ENCODE assay signal across 8 cellular contexts in the genomic region with DNA sequence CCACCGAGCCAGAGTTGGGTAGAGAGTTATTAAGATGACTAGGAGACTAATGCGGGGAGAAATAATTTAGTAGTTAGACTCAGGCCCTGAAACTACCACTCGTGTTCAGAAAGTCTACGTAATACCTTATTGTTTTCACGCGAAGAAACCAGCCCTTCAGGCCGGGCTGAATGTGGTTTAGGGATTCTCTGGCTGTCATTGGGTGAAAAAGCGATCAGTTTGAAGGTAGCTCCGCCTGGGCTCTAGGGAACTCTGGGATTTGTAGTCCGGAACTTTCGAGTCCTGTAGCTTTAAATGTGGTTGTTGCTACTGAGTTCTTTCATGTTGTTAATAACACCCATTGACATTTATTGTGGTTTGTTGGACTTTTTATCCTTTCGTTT. TPM values are rescaled to one million over a fixed set of nuclear protein-coding genes. Genes with fewer than 3 reads are reported as not detected.
DNase-seq lines count a peak whose midpoint lies in the region; ATAC-seq and TF ChIP-seq lines count a peak whose summit lies in the region.

No MANE protein-coding gene starts in this region.

- peak overlapping the region; percentile 81 for H3K4me2 ChIP-seq in KMS-11

- peak overlapping the region; percentile 72 for H2AFZ ChIP-seq in KMS-11 (ENCODE audit: low read depth)

- H3K27me3 ChIP-seq in KMS-11 (ENCODE audit: insufficient read depth, low read depth), result no peaks in the 10 kb centered on the region

- TF ChIP-seq CTCF in KMS-11 (conservative IDR thresholded peaks at IDR 0.05; ENCODE audit: low read depth, low read length) (no peak), fibroblast of the aortic adventitia (IDR thresholded peaks at IDR 0.05; ENCODE audit: insufficient read depth, low read length) (no peak)

- peak overlapping the region; percentile 82 for H3K4me3 Mint-ChIP-seq in activated T-helper 17 cell treated with anti-CD3 and anti-CD28 coated beads, Interleukin-2, amount 50 U/mL, for 72 hours
- peak overlapping the region; percentile 89 for H3K4me3 Mint-ChIP-seq in natural killer cell treated with Interleukin-12 subunit alpha and Interleukin-12 subunit beta and Interleukin-15 and Interleukin-18, amount 100 ng/mL, for 72 hours

- H3K36me3 ChIP-seq in KMS-11 (ENCODE audit: insufficient read depth), result no peaks in the 10 kb centered on the region

- peaks cover 8% of the 10 kb centered on the region for H3K4me1 ChIP-seq in KMS-11 (ENCODE audit: low read depth, poor library complexity, severe bottlenecking)

- H3K79me2 ChIP-seq in KMS-11 (ENCODE audit: insufficient read depth, low read depth), result peaks cover 9% of the 10 kb centered on the region; the same call in 1 of the 2 replicates

- H4K20me1 ChIP-seq in KMS-11 (ENCODE audit: insufficient read depth), result no peaks in the 10 kb centered on the region

- H3K27me3 Mint-ChIP-seq in activated T-helper 17 cell treated with anti-CD3 and anti-CD28 coated beads, Interleukin-2, amount 50 U/mL, for 72 hours, result no peaks in the 10 kb centered on the region
- H3K27me3 Mint-ChIP-seq in natural killer cell treated with Interleukin-12 subunit alpha and Interleukin-12 subunit beta and Interleukin-15 and Interleukin-18, amount 100 ng/mL, for 72 hours, result no peaks in the 10 kb centered on the region

- peak overlapping the region; percentile 90 for H3K27ac Mint-ChIP-seq in activated T-helper 17 cell treated with anti-CD3 and anti-CD28 coated beads, Interleukin-2, amount 50 U/mL, for 72 hours
- peak overlapping the region; percentile 89 to 97 for H3K27ac Mint-ChIP-seq in natural killer cell treated with Interleukin-12 subunit alpha and Interleukin-12 subunit beta and Interleukin-15 and Interleukin-18, amount 100 ng/mL, for 72 hours

- H3K4me3 ChIP-seq in KMS-11 (IDR thresholded peaks at IDR 0.05; ENCODE audit: insufficient read depth, low read depth, low read length) (no peak overlapping the region), fibroblast of the aortic adventitia (ENCODE audit: low read depth, low read length) (peak overlapping the region; percentile 76)

- peak overlapping the region; percentile 78 for H3K9ac ChIP-seq in KMS-11

- peaks cover 6% of the 10 kb centered on the region for H3K4me1 Mint-ChIP-seq in activated T-helper 17 cell treated with anti-CD3 and anti-CD28 coated beads, Interleukin-2, amount 50 U/mL, for 72 hours
- H3K4me1 Mint-ChIP-seq in natural killer cell treated with Interleukin-12 subunit alpha and Interleukin-12 subunit beta and Interleukin-15 and Interleukin-18, amount 100 ng/mL, for 72 hours (ENCODE audit: low read depth in 2 of 2), result peaks cover 11 to 16% of the 10 kb centered on the region in 2 donors

- H3K9me3 Mint-ChIP-seq in activated T-helper 17 cell treated with anti-CD3 and anti-CD28 coated beads, Interleukin-2, amount 50 U/mL, for 72 hours, result no peaks in the 10 kb centered on the region
- no peaks in the 10 kb centered on the region for H3K9me3 Mint-ChIP-seq in natural killer cell treated with Interleukin-12 subunit alpha and Interleukin-12 subunit beta and Interleukin-15 and Interleukin-18, amount 100 ng/mL, for 72 hours

- peak overlapping the region; percentile 91 for H3K27ac ChIP-seq in KMS-11

- peaks cover 32% of the 10 kb centered on the region for H3K36me3 Mint-ChIP-seq in activated T-helper 17 cell treated with anti-CD3 and anti-CD28 coated beads, Interleukin-2, amount 50 U/mL, for 72 hours (ENCODE audit: low read depth)
- peaks cover 5% of the 10 kb centered on the region for H3K36me3 Mint-ChIP-seq in natural killer cell treated with Interleukin-12 subunit alpha and Interleukin-12 subunit beta and Interleukin-15 and Interleukin-18, amount 100 ng/mL, for 72 hours

- peak; percentile 58 for ATAC-seq in GM21737 (IDR thresholded peaks at IDR 0.05; ENCODE audit: unreplicated experiment)
- ATAC-seq in activated T-helper 17 cell treated with anti-CD3 and anti-CD28 coated beads, Interleukin-2, amount 50 U/mL, for 72 hours (replicated peaks), result peak; percentile 74
- peak; percentile 80 to 84 for ATAC-seq in natural killer cell treated with Interleukin-12 subunit alpha and Interleukin-12 subunit beta and Interleukin-15 and Interleukin-18, amount 100 ng/mL, for 72 hours

- DNase-seq in DMS53 (lab: John Stamatoyannopoulos, UW), result peak; percentile 95
- peak; percentile 98 for DNase-seq in fibroblast of the aortic adventitia (ENCODE audit: low read depth)
- peak; percentile 85 for DNase-seq in natural killer cell treated with Interleukin-12 subunit alpha and Interleukin-12 subunit beta and Interleukin-15 and Interleukin-18, amount 100 ng/mL, for 72 hours (ENCODE audit: low spot score)
- peak; percentile 75 for DNase-seq in stimulated activated naive CD4-positive, alpha-beta T cell treated with Interleukin-2 at 50 U/mL for 16 hours (lab: John Stamatoyannopoulos, UW)

TF ChIP-seq in PFSK-1, 5 proteins besides CTCF, POLR2A, EP300 and RAD21:
- 0 out of 2 replicates have a peak, but pooled peaks have one; percentile 3 for TF ChIP-seq SIN3A (IDR thresholded peaks at IDR 0.05; ENCODE audit: borderline replicate concordance, insufficient read depth, low read length)
- TF ChIP-seq, protein P1, sequence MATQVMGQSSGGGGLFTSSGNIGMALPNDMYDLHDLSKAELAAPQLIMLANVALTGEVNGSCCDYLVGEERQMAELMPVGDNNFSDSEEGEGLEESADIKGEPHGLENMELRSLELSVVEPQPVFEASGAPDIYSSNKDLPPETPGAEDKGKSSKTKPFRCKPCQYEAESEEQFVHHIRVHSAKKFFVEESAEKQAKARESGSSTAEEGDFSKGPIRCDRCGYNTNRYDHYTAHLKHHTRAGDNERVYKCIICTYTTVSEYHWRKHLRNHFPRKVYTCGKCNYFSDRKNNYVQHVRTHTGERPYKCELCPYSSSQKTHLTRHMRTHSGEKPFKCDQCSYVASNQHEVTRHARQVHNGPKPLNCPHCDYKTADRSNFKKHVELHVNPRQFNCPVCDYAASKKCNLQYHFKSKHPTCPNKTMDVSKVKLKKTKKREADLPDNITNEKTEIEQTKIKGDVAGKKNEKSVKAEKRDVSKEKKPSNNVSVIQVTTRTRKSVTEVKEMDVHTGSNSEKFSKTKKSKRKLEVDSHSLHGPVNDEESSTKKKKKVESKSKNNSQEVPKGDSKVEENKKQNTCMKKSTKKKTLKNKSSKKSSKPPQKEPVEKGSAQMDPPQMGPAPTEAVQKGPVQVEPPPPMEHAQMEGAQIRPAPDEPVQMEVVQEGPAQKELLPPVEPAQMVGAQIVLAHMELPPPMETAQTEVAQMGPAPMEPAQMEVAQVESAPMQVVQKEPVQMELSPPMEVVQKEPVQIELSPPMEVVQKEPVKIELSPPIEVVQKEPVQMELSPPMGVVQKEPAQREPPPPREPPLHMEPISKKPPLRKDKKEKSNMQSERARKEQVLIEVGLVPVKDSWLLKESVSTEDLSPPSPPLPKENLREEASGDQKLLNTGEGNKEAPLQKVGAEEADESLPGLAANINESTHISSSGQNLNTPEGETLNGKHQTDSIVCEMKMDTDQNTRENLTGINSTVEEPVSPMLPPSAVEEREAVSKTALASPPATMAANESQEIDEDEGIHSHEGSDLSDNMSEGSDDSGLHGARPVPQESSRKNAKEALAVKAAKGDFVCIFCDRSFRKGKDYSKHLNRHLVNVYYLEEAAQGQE (IDR thresholded peaks at IDR 0.05; ENCODE audit: insufficient read depth in 1 of 2, low read depth in 2 of 2, low read length in 2 of 2), result no peak

RNA-seq across cellular contexts. Expression of a gene that starts 0.5 kb away (rescaled TPM):
- 3.1 TPM for polyA plus RNA-seq in PFSK-1 (2012; ENCODE audit: insufficient read length, low read depth)
- total RNA-seq in activated T-helper 17 cell treated with anti-CD3 and anti-CD28 coated beads, Interleukin-2, amount 50 U/mL, for 72 hours, result 10 to 100 TPM; 22.0 to 23.8 TPM
- 7.0 and 10.1 TPM in 2 replicates for total RNA-seq in fibroblast of the aortic adventitia (ENCODE audit: low replicate concordance)
- total RNA-seq in natural killer cell treated with Interleukin-12 subunit alpha and Interleukin-12 subunit beta and Interleukin-15 and Interleukin-18, amount 100 ng/mL, for 72 hours, result 10 to 100 TPM; 22.3 to 22.7 TPM
